20 cellular contexts compared by ENCODE assay signal in genomic region chr18:5422626-5423025, GRCh38.
A peak's percentile ranks its signal among the peaks of the same experiment; 100 is the strongest.
DNase-seq lines count a peak whose midpoint lies in the region; ATAC-seq and TF ChIP-seq lines count a peak whose summit lies in the region.
"Had no signal": no experiment of that assay in that cellular context is flagged by ENCODE, and none has a peak within 500 bp of the region (broad histone marks: within the 10 kb centered on the region; RNA-seq: fewer than 3 reads in every experiment).

No MANE protein-coding gene starts in this region.

- DNase-seq in cerebellar cortex (ENCODE audit: low spot score) (peak; percentile 84), dorsolateral prefrontal cortex (no peak), NCI-H82 treated with DMSO at 0.1 percent for 48 hours (lab: John Stamatoyannopoulos, UW; ENCODE audit: unreplicated experiment) (no peak), NCI-H2171 treated with DMSO at 0.1 percent for 48 hours (lab: John Stamatoyannopoulos, UW) (no peak)
- DNase-seq: 8988T; ACHN; BE2C; CD4-positive, alpha-beta memory T cell; CD4-positive, CD25-positive, alpha-beta regulatory T cell; CD8-positive, alpha-beta memory T cell; COR-L47; DMS 273 treated with DMSO at 0.1 percent for 48 hours; DMS153; DMS53; DMS79; DND-41; EL; GF-D8 had no signal

- ATAC-seq in GM21576 (IDR thresholded peaks at IDR 0.05; ENCODE audit: unreplicated experiment) = no peak

- TF ChIP-seq CTCF in dorsolateral prefrontal cortex (IDR thresholded peaks at IDR 0.05 in 54 of 56, conservative IDR thresholded peaks at IDR 0.05 in 2 of 56; ENCODE audit: low read depth in 1 of 56, partially characterized antibody in 56 of 56) = no peak

- no peak overlapping the region for H3K4me3 ChIP-seq in dorsolateral prefrontal cortex
- H3K4me3 ChIP-seq: BLaER1 had no signal

- H3K27me3 ChIP-seq in dorsolateral prefrontal cortex = no peaks in the 10 kb centered on the region
- H3K27me3 ChIP-seq: BE2C, BLaER1 had no signal

- intact Hi-C loops in dorsolateral prefrontal cortex (cut with DNase I) = no loop called here

- H3K27ac ChIP-seq in dorsolateral prefrontal cortex = peak overlapping the region in 31 of 59 donors; percentile 3 to 95 (median 46)
- H3K27ac ChIP-seq: BLaER1 had no signal
